ENCODE assay signal across 8 cellular contexts in genomic region chr15:43800286-43801136, GRCh38. TPM values are rescaled to one million over a fixed set of nuclear protein-coding genes. Genes with fewer than 3 reads are reported as not detected.
DNase-seq lines count a peak whose midpoint lies in the region; ATAC-seq, FAIRE-seq and TF ChIP-seq lines count a peak whose summit lies in the region.

Gene HYPK, plus strand, starts transcription at chr15:43800599. Its CDS starts 24 bp downstream, at chr15:43800623.

- ATAC-seq in GM18868 (IDR thresholded peaks at IDR 0.05; ENCODE audit: unreplicated experiment), result peak; percentile 76
- peak; percentile 81 for ATAC-seq in HG03135 (IDR thresholded peaks at IDR 0.05; ENCODE audit: unreplicated experiment)

- intact Hi-C loops in kidney (cut with DNase I), result no loop called here

- TF ChIP-seq CTCF in kidney (IDR thresholded peaks at IDR 0.05; ENCODE audit: borderline replicate concordance, extremely low read depth, insufficient read depth), result no peak

- no peaks in the 10 kb centered on the region for H3K27me3 ChIP-seq in ACC112 (ENCODE audit: insufficient read depth, low read length)

- DNase-seq in NCI-H446 treated with DMSO at 0.1 percent for 48 hours (lab: John Stamatoyannopoulos, UW) (peak; percentile 58), cerebellar cortex (ENCODE audit: low spot score) (peak; percentile 95), kidney (peak; percentile 97)
- DNase-seq in activated CD4-positive, CD25-positive, alpha-beta regulatory T cell treated with anti-CD3 and anti-CD28 coated beads, Interleukin-2, amount 50 U/mL, for 72 hours, result peak; percentile 91
- DNase-seq in stimulated activated CD4-positive, alpha-beta T cell treated with anti-CD3 and anti-CD28 coated beads, Interleukin-15, amount 100 ng/mL, for 24 hours, result peak; percentile 94

- FAIRE-seq in kidney (lab: Jason Lieb, UNC), result peak; percentile 39

- H3K4me1 ChIP-seq in ACC112 (ENCODE audit: control insufficient read depth, insufficient read depth, low read length, unreplicated experiment), result peaks cover 13% of the 10 kb centered on the region
- peaks cover 18 to 22% of the 10 kb centered on the region in 2 donors for H3K4me1 ChIP-seq in kidney (ENCODE audit: control insufficient read depth in 1 of 2, insufficient read depth in 1 of 2, low read depth in 1 of 2, low read length in 2 of 2)

- H2AFZ ChIP-seq in ACC112 (ENCODE audit: low read length, unreplicated experiment), result peak within 1 kb of the TSS; percentile 35

- H3K4me3 ChIP-seq in ACC112 (ENCODE audit: low read depth, low read length) (peak within 1 kb of the TSS; percentile 87), kidney (ENCODE audit: low read length in 2 of 2) (peak within 1 kb of the TSS; percentile 97 to 99)

- H3K27ac ChIP-seq in ACC112 (ENCODE audit: low read depth, low read length) (peak within 1 kb of the TSS; percentile 50), kidney (ENCODE audit: low read depth in 2 of 2, low read length in 2 of 2) (peak within 1 kb of the TSS; percentile 98 to 100)

- no peaks in the 10 kb centered on the region for H3K9me3 ChIP-seq in kidney (ENCODE audit: control insufficient read depth in 1 of 2, low read length in 2 of 2)

- H3K79me2 ChIP-seq in ACC112 (ENCODE audit: control insufficient read depth, insufficient read depth, low read length, unreplicated experiment), result peaks cover 18% of the 10 kb centered on the region

- peaks cover 40% of the 10 kb centered on the region for H3K36me3 ChIP-seq in ACC112 (ENCODE audit: insufficient read depth, low read length)
- peaks cover 12 to 20% of the 10 kb centered on the region in 2 donors for H3K36me3 ChIP-seq in kidney (ENCODE audit: control insufficient read depth in 1 of 2, insufficient read depth in 2 of 2, low read length in 2 of 2)

- H3K9ac ChIP-seq in kidney (ENCODE audit: low read length in 2 of 2), result peak within 1 kb of the TSS; percentile 96 to 97

RNA-seq across cellular contexts. Expression of gene HYPK, which starts in this region (rescaled TPM):
- total RNA-seq in kidney, result 10.2 TPM
- 7.7 TPM for polyA plus RNA-seq in kidney (ENCODE audit: insufficient read depth, low read depth, low replicate concordance)

Comparison
In these comparisons a context has a peak if more than half of its experiments do, and no peak if none do; other contexts are left out.
1. Peak in every context shown above with its lines: DNase-seq, ATAC-seq, H3K4me3 ChIP-seq and H3K27ac ChIP-seq.